ENCODE assay signal across 7 cellular contexts in genomic region chr4:128809477-128810330, GRCh38.
DNase-seq lines count a peak whose midpoint lies in the region; ATAC-seq and TF ChIP-seq lines count a peak whose summit lies in the region.

TSS of gene JADE1 (plus strand) at chr4:128809700. CDS start at chr4:128831759, 22,059 bp downstream.

- peak within 1 kb of the TSS; percentile 70 for H3K4me3 ChIP-seq in retinal pigment epithelial cell (ENCODE audit: low read length)

- TF ChIP-seq CTCF in retinal pigment epithelial cell (conservative IDR thresholded peaks at IDR 0.05; ENCODE audit: low read depth, low read length), result peak; percentile 65

- DNase-seq in NCI-H2029 treated with DMSO at 0.1 percent for 48 hours (lab: John Stamatoyannopoulos, UW) (peak; percentile 62), T-helper 9 cell (peak; percentile 81), astrocyte of the hippocampus (ENCODE audit: low read depth, low spot score) (peak; percentile 98), hippocampal formation (lab: John Stamatoyannopoulos, UW) (peak; percentile 87 to 92), retinal pigment epithelial cell (ENCODE audit: low read depth) (peak; percentile 86)

- peak; percentile 43 for ATAC-seq in GM18508 (IDR thresholded peaks at IDR 0.05; ENCODE audit: insufficient read depth, unreplicated experiment)
- ATAC-seq in HG03025 (IDR thresholded peaks at IDR 0.05; ENCODE audit: low FRiP score, unreplicated experiment), result peak; percentile 40

Comparison
In these comparisons a context has a peak if more than half of its experiments do, and no peak if none do; other contexts are left out.
1. Peak in every context shown above with its lines: DNase-seq, ATAC-seq and H3K4me3 ChIP-seq.